24 cellular contexts compared by ENCODE assay signal in the genomic region with DNA sequence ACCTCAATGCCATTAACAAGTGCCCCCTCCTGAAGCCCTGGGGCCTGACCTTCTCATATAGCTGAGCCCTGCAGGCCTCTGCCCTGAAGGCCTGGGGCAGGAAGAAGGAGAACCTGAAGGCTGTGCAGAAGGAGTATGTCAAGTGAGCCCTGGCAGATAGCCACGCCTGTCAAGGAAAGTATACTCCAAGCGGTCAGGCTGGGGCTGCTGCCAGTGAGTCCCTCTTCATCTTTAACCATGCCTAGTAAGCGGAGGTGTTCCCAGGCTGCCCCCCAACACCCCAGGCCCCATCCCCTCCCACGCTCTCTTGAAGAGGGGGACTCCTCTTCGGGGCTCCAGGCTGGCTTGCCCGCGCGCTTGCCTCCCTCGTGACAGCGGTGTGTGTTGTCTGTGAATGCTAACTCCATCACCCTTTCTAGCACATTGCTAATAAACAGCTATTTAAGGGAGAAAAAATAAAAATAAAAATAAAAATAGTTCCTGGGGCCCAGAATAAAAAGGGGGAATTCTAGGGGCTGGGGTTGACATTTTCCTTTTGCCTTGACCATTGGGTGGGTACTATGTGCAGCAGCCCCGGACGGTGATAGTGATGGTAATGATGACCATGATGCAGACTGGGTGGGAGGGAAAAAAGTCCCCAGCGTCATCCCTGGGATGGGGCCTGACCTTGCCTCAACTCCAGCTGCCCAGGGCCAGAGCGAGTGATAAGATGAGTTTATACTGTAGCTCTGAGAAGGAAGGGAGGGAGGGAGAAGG. TPM values are rescaled to one million over a fixed set of nuclear protein-coding genes. Genes with fewer than 3 reads are reported as not detected.
DNase-seq lines count a peak whose midpoint lies in the region; ATAC-seq and TF ChIP-seq lines count a peak whose summit lies in the region.
"Had no signal": no experiment of that assay in that cellular context is flagged by ENCODE, and none has a peak within 500 bp of the region (broad histone marks: within the 10 kb centered on the region; RNA-seq: fewer than 3 reads in every experiment).

No MANE protein-coding gene starts in this region.

- H3K4me3 Mint-ChIP-seq in mesothelial cell of epicardium: no peak overlapping the region
- H3K4me3 Mint-ChIP-seq: activated CD4-positive, alpha-beta T cell treated with anti-CD3 and anti-CD28 coated beads, Interleukin-2, amount 10 ng/mL, durations not matched to agents 7 days and 5 days; T-cell had no signal

- ATAC-seq in Right ventricle myocardium superior (ENCODE audit: poor library complexity) (no peak), Right ventricle myocardium inferior (no peak), gastroesophageal sphincter (peak; percentile 23), GM18868 (IDR thresholded peaks at IDR 0.05; ENCODE audit: unreplicated experiment) (no peak)
- ATAC-seq: HepG2, T-cell had no signal

- H3K36me3 ChIP-seq in gastroesophageal sphincter: peaks cover 0 to 6% of the 10 kb centered on the region in 2 donors
- H3K36me3 ChIP-seq: breast epithelium had no signal

- H3K27ac ChIP-seq in gastroesophageal sphincter: peak overlapping the region in 1 of 4 donors; percentile 88

- H3K9me3 Mint-ChIP-seq in mesothelial cell of epicardium: no peaks in the 10 kb centered on the region
- H3K9me3 Mint-ChIP-seq: activated CD4-positive, alpha-beta T cell treated with anti-CD3 and anti-CD28 coated beads, Interleukin-2, amount 10 ng/mL, durations not matched to agents 7 days and 5 days; T-cell had no signal

- H3K36me3 Mint-ChIP-seq in mesothelial cell of epicardium: peaks cover 2% of the 10 kb centered on the region
- H3K36me3 Mint-ChIP-seq: T-cell had no signal

- peaks cover 0 to 81% (median 35%) of the 10 kb centered on the region in 3 donors for H3K4me1 ChIP-seq in gastroesophageal sphincter

- no peak overlapping the region for H3K4me3 ChIP-seq in gastroesophageal sphincter
- H3K4me3 ChIP-seq: breast epithelium had no signal

- no peak for TF ChIP-seq EP300 in gastroesophageal sphincter (IDR thresholded peaks at IDR 0.05)

- no peaks in the 10 kb centered on the region for H3K9me3 ChIP-seq in gastroesophageal sphincter
- H3K9me3 ChIP-seq: breast epithelium had no signal

- DNase-seq in Right ventricle myocardium superior (peak; percentile 82), Right ventricle myocardium inferior (ENCODE audit: missing footprints) (no peak), mesothelial cell of epicardium (ENCODE audit: low spot score in 2 of 2, unreplicated experiment in 2 of 2) (no peak), ureter (ENCODE audit: low spot score) (peak; percentile 79), OCI-M2 (lab: John Stamatoyannopoulos, UW; ENCODE audit: unreplicated experiment) (no peak), DMS53 treated with DMSO at 0.1 percent for 48 hours (lab: John Stamatoyannopoulos, UW; ENCODE audit: unreplicated experiment) (no peak)
- DNase-seq: activated CD4-positive, alpha-beta T cell treated with anti-CD3 and anti-CD28 coated beads, Interleukin-2, amount 10 ng/mL, durations not matched to agents 7 days and 5 days; activated CD8-positive, alpha-beta memory T cell treated with anti-CD3 and anti-CD28 coated beads, Interleukin-2, amount 50 U/mL, for 48 hours; activated effector memory CD4-positive, alpha-beta T cell treated with Interleukin-2 at 50 U/mL for 16 hours; Calu3; dermis blood vessel endothelial cell; foreskin fibroblast; hypothalamus; midbrain; NCI-H1436; NCI-H2171 treated with DMSO at 0.1 percent for 48 hours; small intestine; stimulated activated CD4-positive, alpha-beta T cell treated with anti-CD3 and anti-CD28 coated beads, Interleukin-4, amount 100 ng/mL, for 24 hours; T-cell had no signal

- H3K27me3 ChIP-seq in gastroesophageal sphincter: no peaks in the 10 kb centered on the region
- H3K27me3 ChIP-seq: breast epithelium had no signal

- H3K27me3 Mint-ChIP-seq in mesothelial cell of epicardium (ENCODE audit: low read depth): no peaks in the 10 kb centered on the region
- H3K27me3 Mint-ChIP-seq: activated CD4-positive, alpha-beta T cell treated with anti-CD3 and anti-CD28 coated beads, Interleukin-2, amount 10 ng/mL, durations not matched to agents 7 days and 5 days; progenitor cell of endocrine pancreas; T-cell had no signal

- intact Hi-C loops in Right ventricle myocardium superior (cut with DNase I): loop anchor here (5.0 kb wide), 1 partner anchor 37 kb away; no protein-coding TSS in a partner anchor
- intact Hi-C loops in Right ventricle myocardium inferior (cut with DNase I): loop anchor here (5.0 kb wide), 1 partner anchor 42 kb away; a partner anchor contains a TSS

- TF ChIP-seq CTCF in gastroesophageal sphincter (IDR thresholded peaks at IDR 0.05) (no peak), mesothelial cell of epicardium (IDR thresholded peaks at IDR 0.05; ENCODE audit: unreplicated experiment) (no peak)

- peaks cover 21% of the 10 kb centered on the region for H3K4me1 Mint-ChIP-seq in mesothelial cell of epicardium

- 15 to 33% methylated on average over 1 to 6 of the region's 14 CpGs for WGBS in gastroesophageal sphincter (ENCODE audit: low coverage in 1 of 2), 2 donors

- H3K27ac Mint-ChIP-seq in mesothelial cell of epicardium: peak overlapping the region; percentile 73
- H3K27ac Mint-ChIP-seq: activated CD4-positive, alpha-beta T cell treated with anti-CD3 and anti-CD28 coated beads, Interleukin-2, amount 10 ng/mL, durations not matched to agents 7 days and 5 days; progenitor cell of endocrine pancreas; T-cell had no signal

- TF ChIP-seq POLR2A in gastroesophageal sphincter (IDR thresholded peaks at IDR 0.05): no peak

RNA-seq across cellular contexts. Expression of a gene that starts 3.2 kb away (rescaled TPM):
- total RNA-seq in Right ventricle myocardium superior: 160 TPM
- 186 TPM for total RNA-seq in Right ventricle myocardium inferior
- total RNA-seq in gastroesophageal sphincter: 10 to 100 TPM; 30.0 to 50.8 (median 35.8) TPM
- 32.1 to 34.0 TPM (median 33.2 TPM) in 3 replicates for total RNA-seq in mesothelial cell of epicardium
- total RNA-seq in ureter: 144 TPM

RNA-seq across cellular contexts. Expression of a gene that starts 30.7 kb away (rescaled TPM):
- total RNA-seq in Right ventricle myocardium superior (0.32 TPM), Right ventricle myocardium inferior (0.38 TPM), gastroesophageal sphincter (not detected), mesothelial cell of epicardium (0.16 to 0.23 TPM in 2 of 3 replicates, not detected in the other), ureter (0.26 TPM)
- total RNA-seq: HepG2, progenitor cell of endocrine pancreas had no signal

RNA-seq across cellular contexts. Expression of a gene that starts 40.5 kb away (rescaled TPM):
- total RNA-seq in Right ventricle myocardium superior (1.5 TPM), Right ventricle myocardium inferior (1.7 TPM), gastroesophageal sphincter (1 to 10 TPM in 2 of 4 donors, under 1 TPM in 2; 0.73 to 1.7 (median 0.93) TPM), mesothelial cell of epicardium (7.9 to 9.4 TPM (median 8.7 TPM) in 3 replicates), ureter (3.6 TPM)

RNA-seq across cellular contexts. Expression of a gene that starts 44.2 kb away (rescaled TPM):
- total RNA-seq in Right ventricle myocardium superior: 131 TPM
- 120 TPM for total RNA-seq in Right ventricle myocardium inferior
- 10 to 100 TPM; 46.8 to 79.5 (median 69.2) TPM for total RNA-seq in gastroesophageal sphincter
- total RNA-seq in mesothelial cell of epicardium: 26.6 to 30.6 TPM (median 28.7 TPM) in 3 replicates
- 65.3 TPM for total RNA-seq in ureter

RNA-seq across cellular contexts. Expression of a gene that starts 50.8 kb away (rescaled TPM):
- total RNA-seq in Right ventricle myocardium superior: 8.4 TPM
- 8.7 TPM for total RNA-seq in Right ventricle myocardium inferior
- 10 to 100 TPM; 20.3 to 36.6 (median 29.9) TPM for total RNA-seq in gastroesophageal sphincter
- total RNA-seq in mesothelial cell of epicardium: 10.6 to 11.8 TPM (median 11.6 TPM) in 3 replicates
- total RNA-seq in ureter: 16.1 TPM

Comparison
In these comparisons a context has a peak if more than half of its experiments do, and no peak if none do; other contexts are left out.
1. DNase-seq: peak in Right ventricle myocardium superior (single experiment) and ureter (single experiment); none in Right ventricle myocardium inferior (single experiment), mesothelial cell of epicardium (0 of 2), OCI-M2 (single experiment) and DMS53 treated with DMSO at 0.1 percent for 48 hours (single experiment).